Comparison of ENCODE assay signal across 14 cellular contexts in genomic region chr1:39190096-39190495, GRCh38. TPM values are rescaled to one million over a fixed set of nuclear protein-coding genes. Genes with fewer than 3 reads are reported as not detected.
DNase-seq lines count a peak whose midpoint lies in the region; ATAC-seq and TF ChIP-seq lines count a peak whose summit lies in the region.
"Had no signal": no experiment of that assay in that cellular context is flagged by ENCODE, and none has a peak within 500 bp of the region (broad histone marks: within the 10 kb centered on the region; RNA-seq: fewer than 3 reads in every experiment).

No MANE protein-coding gene starts in this region.

- peaks cover 9% of the 10 kb centered on the region for H4K20me1 ChIP-seq in GM23338 (replicated peaks; ENCODE audit: insufficient read depth)
- H4K20me1 ChIP-seq in OCI-LY7 (ENCODE audit: insufficient read depth, low read length): no peaks in the 10 kb centered on the region

- DNase-seq in GM23338 (ENCODE audit: low spot score): no peak
- DNase-seq in brain microvascular endothelial cell: no peak
- no peak for DNase-seq in neural crest cell (ENCODE audit: low read depth, low spot score)
- no peak for DNase-seq in OCI-LY7 (ENCODE audit: low spot score)
- DNase-seq in omental fat pad (ENCODE audit: low spot score): no peak
- no peak for DNase-seq in colonic mucosa
- no peak for DNase-seq in DMS 273 (lab: John Stamatoyannopoulos, UW; ENCODE audit: unreplicated experiment)
- DNase-seq: CD4-positive, alpha-beta memory T cell; GDM1; H7; mesendoderm; stimulated activated CD4-positive, alpha-beta T cell treated with anti-CD3 and anti-CD28 coated beads, Interleukin-4, amount 100 ng/mL, for 1 hour; stimulated activated naive CD4-positive, alpha-beta T cell had no signal

- H2AFZ ChIP-seq in ACC112 (ENCODE audit: low read length, unreplicated experiment) (no peak overlapping the region), GM23338 (no peak overlapping the region), OCI-LY7 (ENCODE audit: low read length) (no peak overlapping the region)

- H3K9me2 ChIP-seq in GM23338 (ENCODE audit: insufficient read depth) (no peaks in the 10 kb centered on the region), OCI-LY7 (ENCODE audit: insufficient read depth, low read length) (no peaks in the 10 kb centered on the region)

- H3K27ac Mint-ChIP-seq in GM23338 (peak overlapping the region; percentile 86), neural crest cell (ENCODE audit: unreplicated experiment) (peak overlapping the region; percentile 66)

- CTCF ChIA-PET in OCI-LY7 (lab: Charles Lee; ENCODE audit: unreplicated experiment): interaction anchor here (1.0 kb wide), 1 partner anchor 25 kb away, joined by 6 read pairs; no protein-coding TSS in a partner anchor

- in situ Hi-C loops in brain microvascular endothelial cell (cut with HindIII; ENCODE audit: low pct_ligation_motif_present, low sequenced_read_pairs): no loop called here

- intact Hi-C loops in OCI-LY7 (cut with micrococcal nuclease; ENCODE audit: unreplicated experiment): no loop called here
- intact Hi-C loops in colonic mucosa (cut with DNase I): loop anchor here (2.0 to 5.0 kb wide), 2 partner anchors 67 to 87 kb away; no protein-coding TSS in a partner anchor

- TF ChIP-seq CTCF in GM23338 (conservative IDR thresholded peaks at IDR 0.05; ENCODE audit: low read depth in 2 of 2): no peak
- TF ChIP-seq CTCF in brain microvascular endothelial cell (IDR thresholded peaks at IDR 0.05; ENCODE audit: low read depth, low read length, missing control alignments): no peak
- no peak for TF ChIP-seq CTCF in neural crest cell (conservative IDR thresholded peaks at IDR 0.05)
- no peak for TF ChIP-seq CTCF in OCI-LY7 (conservative IDR thresholded peaks at IDR 0.05; ENCODE audit: low read length)
- no peak for TF ChIP-seq CTCF in omental fat pad (IDR thresholded peaks at IDR 0.05)
- no peak for TF ChIP-seq CTCF in colonic mucosa (IDR thresholded peaks at IDR 0.05)

- no TSS peak for BruUV-seq in OCI-LY7 (replicated peaks; lab: Mats Ljungman, UMichigan)

- H3K27me3 Mint-ChIP-seq in GM23338 (ENCODE audit: insufficient read depth, low read depth, poor library complexity) (peaks cover 8% of the 10 kb centered on the region), neural crest cell (ENCODE audit: low read depth) (no peaks in the 10 kb centered on the region)
- H3K27me3 Mint-ChIP-seq: CD4-positive, alpha-beta memory T cell had no signal

- H3K36me3 Mint-ChIP-seq in GM23338 (ENCODE audit: low read depth) (no peaks in the 10 kb centered on the region), neural crest cell (ENCODE audit: low read depth) (no peaks in the 10 kb centered on the region)

- H3K4me1 Mint-ChIP-seq in GM23338: peaks cover 70% of the 10 kb centered on the region
- H3K4me1 Mint-ChIP-seq in neural crest cell: peaks cover 30% of the 10 kb centered on the region

- H3K27ac ChIP-seq in ACC112 (ENCODE audit: low read depth, low read length) (peak overlapping the region; percentile 86), GM23338 (ENCODE audit: low read depth) (peak overlapping the region; percentile 59), brain microvascular endothelial cell (peak overlapping the region; percentile 92), OCI-LY7 (ENCODE audit: low read depth, low read length, poor library complexity, severe bottlenecking) (no peak overlapping the region), colonic mucosa (no peak overlapping the region)

- H3K36me3 ChIP-seq in ACC112 (ENCODE audit: insufficient read depth, low read length) (no peaks in the 10 kb centered on the region), GM23338 (ENCODE audit: insufficient read depth) (no peaks in the 10 kb centered on the region), brain microvascular endothelial cell (replicated peaks) (no peaks in the 10 kb centered on the region), OCI-LY7 (ENCODE audit: insufficient read depth, low read length) (no peaks in the 10 kb centered on the region), colonic mucosa (no peaks in the 10 kb centered on the region)

- H3F3A ChIP-seq in GM23338 (replicated peaks; ENCODE audit: low read depth): no peaks in the 10 kb centered on the region

- no peak for ATAC-seq in GM23338
- ATAC-seq in omental fat pad (ENCODE audit: low FRiP score): no peak

- H3K9me3 Mint-ChIP-seq in GM23338 (no peaks in the 10 kb centered on the region), neural crest cell (no peaks in the 10 kb centered on the region)

- H3K9ac ChIP-seq in colonic mucosa (ENCODE audit: low read depth in 2 of 2, low read length in 2 of 2): no peak overlapping the region

- peaks cover 55% of the 10 kb centered on the region for H3K4me1 ChIP-seq in ACC112 (ENCODE audit: control insufficient read depth, insufficient read depth, low read length, unreplicated experiment)
- peaks cover 54% of the 10 kb centered on the region for H3K4me1 ChIP-seq in GM23338 (ENCODE audit: insufficient read depth)
- peaks cover 44% of the 10 kb centered on the region for H3K4me1 ChIP-seq in OCI-LY7 (ENCODE audit: insufficient read depth, low read length, poor library complexity, severe bottlenecking)
- H3K4me1 ChIP-seq in colonic mucosa: peaks cover 4% of the 10 kb centered on the region

- H3K9me3 ChIP-seq in OCI-LY7 (ENCODE audit: low read length) (no peaks in the 10 kb centered on the region), colonic mucosa (no peaks in the 10 kb centered on the region)

- no peak overlapping the region for H3K4me3 ChIP-seq in ACC112 (ENCODE audit: low read depth, low read length)
- no peak overlapping the region for H3K4me3 ChIP-seq in GM23338
- H3K4me3 ChIP-seq in brain microvascular endothelial cell (ENCODE audit: low read depth, low read length): no peak overlapping the region
- no peak overlapping the region for H3K4me3 ChIP-seq in OCI-LY7 (ENCODE audit: low read depth, low read length, poor library complexity, severe bottlenecking)
- H3K4me3 ChIP-seq in colonic mucosa: no peak overlapping the region

- H3K4me2 ChIP-seq in GM23338 (peak overlapping the region; percentile 30), OCI-LY7 (ENCODE audit: low read length) (no peak overlapping the region)

- H3K27me3 ChIP-seq in ACC112 (ENCODE audit: insufficient read depth, low read length) (no peaks in the 10 kb centered on the region), GM23338 (ENCODE audit: insufficient read depth) (no peaks in the 10 kb centered on the region), brain microvascular endothelial cell (replicated peaks) (no peaks in the 10 kb centered on the region), colonic mucosa (no peaks in the 10 kb centered on the region)

- H3K79me2 ChIP-seq in ACC112 (ENCODE audit: control insufficient read depth, insufficient read depth, low read length, unreplicated experiment) (peaks cover 52% of the 10 kb centered on the region), GM23338 (replicated peaks; ENCODE audit: insufficient read depth) (peaks cover 94% of the 10 kb centered on the region), OCI-LY7 (ENCODE audit: insufficient read depth, low read depth, low read length) (no peaks in the 10 kb centered on the region)

- POLR2A ChIA-PET in OCI-LY7 (lab: Charles Lee): interaction anchor here (1.1 kb wide), 1 partner anchor 9 kb away, joined by 3 read pairs; no protein-coding TSS in a partner anchor

- H3K4me3 Mint-ChIP-seq in GM23338 (no peak overlapping the region), neural crest cell (no peak overlapping the region)

TF ChIP-seq in GM23338, 12 proteins besides CTCF, POLR2A, EP300 and RAD21 (continues in another document):
- TF ChIP-seq EZH2phosphoT487 (IDR thresholded peaks at IDR 0.05; ENCODE audit: unreplicated experiment): no peak
- no peak for TF ChIP-seq ZNF114 (CRISPR knock-in tag; IDR thresholded peaks at IDR 0.05)
- TF ChIP-seq ZNF331 (CRISPR knock-in tag; IDR thresholded peaks at IDR 0.05; ENCODE audit: low read depth): no peak
- no peak for TF ChIP-seq NANOG (IDR thresholded peaks at IDR 0.05; ENCODE audit: borderline replicate concordance)
- no peak for TF ChIP-seq STAT1 (IDR thresholded peaks at IDR 0.05; ENCODE audit: unreplicated experiment)
- TF ChIP-seq JUNB (IDR thresholded peaks at IDR 0.05; ENCODE audit: unreplicated experiment): no peak
- TF ChIP-seq ETS1 (IDR thresholded peaks at IDR 0.05): no peak
- TF ChIP-seq CREB1 (CRISPR knock-in tag; IDR thresholded peaks at IDR 0.05; ENCODE audit: low read depth): no peak

RNA-seq across cellular contexts. Expression of gene MACF1, which starts 14.4 kb away (rescaled TPM):
- total RNA-seq in GM23338 (2014; rRNA removed; shearing (Covaris generic)): 317 and 399 TPM in 2 replicates
- polyA plus RNA-seq in GM23338 (2016; fragmentation: Nextera tagmentation; extraction: Ambion mirVana): 87.3 and 104 TPM in 2 replicates
- total RNA-seq in neural crest cell (185 and 197 TPM in 2 replicates), OCI-LY7 (2022) (220 and 236 TPM in 2 replicates), omental fat pad (100 to 1,000 TPM; 230 to 378 (median 300) TPM), colonic mucosa (100 to 1,000 TPM; 107 to 148 TPM)
- total RNA-seq in OCI-LY7 (2014; rRNA removed; shearing (Covaris generic)): 211 and 235 TPM in 2 replicates

Comparison
In these comparisons a context has a peak if more than half of its experiments do, and no peak if none do; other contexts are left out.
1. H3K27ac ChIP-seq: peak in ACC112 (single experiment), GM23338 (single experiment) and brain microvascular endothelial cell (single experiment); none in OCI-LY7 (single experiment) and colonic mucosa (single experiment).